In genomic region chr12:60052483-60052882, GRCh38 we compare ENCODE assay signal across 22 cellular contexts.
"Had no signal": no experiment of that assay in that cellular context is flagged by ENCODE, and none has a peak within 500 bp of the region (broad histone marks: within the 10 kb centered on the region; RNA-seq: fewer than 3 reads in every experiment).

No MANE protein-coding gene starts in this region.

- DNase-seq: activated CD4-positive, alpha-beta T cell treated with anti-CD3 and anti-CD28 coated beads, Interleukin-2, amount 50 U/mL, for 1 hour; activated CD4-positive, CD25-positive, alpha-beta regulatory T cell treated with anti-CD3 and anti-CD28 coated beads, Interleukin-2, amount 50 U/mL, for 72 hours; activated T-cell treated with anti-CD3 and anti-CD28 coated beads, Interleukin-2, amount 50 U/mL, for 24 hours; amniotic stem cell; colonic mucosa; endodermal cell; gastrocnemius medialis; heart left ventricle; left colon; mesendoderm; mucosa of descending colon; nephron progenitor cell; nucleus accumbens; right cardiac atrium; stimulated activated CD4-positive, alpha-beta T cell treated with anti-CD3 and anti-CD28 coated beads, Interleukin-12 subunit alpha, Interleukin-12 subunit beta, amount 100 ng/mL, for 4 hours; stimulated activated CD4-positive, alpha-beta T cell treated with anti-CD3 and anti-CD28 coated beads, Interleukin-4, amount 100 ng/mL, for 4 hours; stimulated activated naive CD8-positive, alpha-beta T cell treated with anti-CD3 and anti-CD28 coated beads, Interleukin-15, Interleukin-2, amounts not matched to agents 100 U/mL and 50 U/mL, for 24 hours; T-cell; transverse colon had no signal

- H3K79me2 ChIP-seq: parathyroid adenoma had no signal

- ATAC-seq: activated T-helper 17 cell treated with anti-CD3 and anti-CD28 coated beads, Interleukin-2, amount 50 U/mL, for 72 hours; gastrocnemius medialis; heart left ventricle; left colon; mucosa of descending colon; right cardiac atrium; stimulated activated naive CD8-positive, alpha-beta T cell treated with anti-CD3 and anti-CD28 coated beads, Interleukin-15, Interleukin-2, amounts not matched to agents 100 U/mL and 50 U/mL, for 24 hours; T-cell had no signal

- H3K9ac ChIP-seq: parathyroid adenoma had no signal

- H3K27ac ChIP-seq: colonic mucosa, gastrocnemius medialis, heart left ventricle, parathyroid adenoma, transverse colon, VCaP had no signal

- H3K4me1 ChIP-seq: colonic mucosa, gastrocnemius medialis, heart left ventricle, parathyroid adenoma, transverse colon had no signal

- H2AFZ ChIP-seq: parathyroid adenoma had no signal

- H3K36me3 ChIP-seq: colonic mucosa, gastrocnemius medialis, heart left ventricle, transverse colon had no signal

- H3K9me3 ChIP-seq: colonic mucosa, gastrocnemius medialis, heart left ventricle, mucosa of descending colon, transverse colon had no signal

- H3K4me3 ChIP-seq: colonic mucosa, gastrocnemius medialis, heart left ventricle, mucosa of descending colon, transverse colon had no signal

- H3K27me3 ChIP-seq: colonic mucosa, gastrocnemius medialis, heart left ventricle, transverse colon had no signal
